ENCODE assay signal across 19 cellular contexts in genomic region chr2:152432765-152433164, GRCh38.
A peak's percentile ranks its signal among the peaks of the same experiment; 100 is the strongest.
DNase-seq lines count a peak whose midpoint lies in the region; ATAC-seq and TF ChIP-seq lines count a peak whose summit lies in the region.
"Had no signal": no experiment of that assay in that cellular context is flagged by ENCODE, and none has a peak within 500 bp of the region (broad histone marks: within the 10 kb centered on the region; RNA-seq: fewer than 3 reads in every experiment).

No MANE protein-coding gene starts in this region.

- TF ChIP-seq CTCF in brain microvascular endothelial cell (IDR thresholded peaks at IDR 0.05; ENCODE audit: low read depth, low read length, missing control alignments) (no peak), lung (IDR thresholded peaks at IDR 0.05; ENCODE audit: control extremely low read depth, extremely low read depth) (no peak)

- H3K9me3 Mint-ChIP-seq in activated T-helper 1 cell treated with anti-CD3 and anti-CD28 coated beads, Interleukin-12 subunit alpha, Interleukin-12 subunit beta, Interleukin-2, Interleukin-4 antibody, amounts not matched to agents 30 ng/mL and 10 ng/mL and 1 ng/mL, durations not matched to agents 14 hours and 24 hours and 36 hours: no peaks in the 10 kb centered on the region
- H3K9me3 Mint-ChIP-seq: endodermal cell had no signal

- H3K4me1 ChIP-seq in lung (ENCODE audit: control insufficient read depth in 2 of 2, insufficient read depth in 2 of 2, low read length in 2 of 2): peaks cover 9 to 18% of the 10 kb centered on the region in 2 donors

- H3K4me3 Mint-ChIP-seq in activated T-helper 1 cell treated with anti-CD3 and anti-CD28 coated beads, Interleukin-12 subunit alpha, Interleukin-12 subunit beta, Interleukin-2, Interleukin-4 antibody, amounts not matched to agents 30 ng/mL and 10 ng/mL and 1 ng/mL, durations not matched to agents 14 hours and 24 hours and 36 hours: no peak overlapping the region
- H3K4me3 Mint-ChIP-seq: endodermal cell had no signal

- no peaks in the 10 kb centered on the region for H3K36me3 Mint-ChIP-seq in activated T-helper 1 cell treated with anti-CD3 and anti-CD28 coated beads, Interleukin-12 subunit alpha, Interleukin-12 subunit beta, Interleukin-2, Interleukin-4 antibody, amounts not matched to agents 30 ng/mL and 10 ng/mL and 1 ng/mL, durations not matched to agents 14 hours and 24 hours and 36 hours (ENCODE audit: low read depth)

- H3K4me3 ChIP-seq in brain microvascular endothelial cell (ENCODE audit: low read depth, low read length) (no peak overlapping the region), lung (no peak overlapping the region)

- in situ Hi-C loops in brain microvascular endothelial cell (cut with HindIII; ENCODE audit: low pct_ligation_motif_present, low sequenced_read_pairs): no loop called here

- no peak overlapping the region for H3K27ac Mint-ChIP-seq in activated T-helper 1 cell treated with anti-CD3 and anti-CD28 coated beads, Interleukin-12 subunit alpha, Interleukin-12 subunit beta, Interleukin-2, Interleukin-4 antibody, amounts not matched to agents 30 ng/mL and 10 ng/mL and 1 ng/mL, durations not matched to agents 14 hours and 24 hours and 36 hours
- H3K27ac Mint-ChIP-seq: endodermal cell had no signal

- intact Hi-C loops in activated T-helper 1 cell treated with anti-CD3 and anti-CD28 coated beads, Interleukin-12 subunit alpha, Interleukin-12 subunit beta, Interleukin-2, Interleukin-4 antibody, amounts not matched to agents 30 ng/mL and 10 ng/mL and 1 ng/mL, durations not matched to agents 14 hours and 24 hours and 36 hours (cut with micrococcal nuclease): no loop called here

- 88 to 97% methylated on average over 4 of the region's 4 CpGs for WGBS in lung, 2 donors

- H3K27ac ChIP-seq in brain microvascular endothelial cell: peak overlapping the region; percentile 3
- H3K27ac ChIP-seq in lung (ENCODE audit: low read depth in 1 of 2, low read length in 1 of 2): peak overlapping the region; percentile 13 to 73
- peak overlapping the region; percentile 90 for H3K27ac ChIP-seq in temporal lobe (ENCODE audit: low read depth, low read length)
- H3K27ac ChIP-seq: 22Rv1 had no signal

- H3K27me3 Mint-ChIP-seq in activated T-helper 1 cell treated with anti-CD3 and anti-CD28 coated beads, Interleukin-12 subunit alpha, Interleukin-12 subunit beta, Interleukin-2, Interleukin-4 antibody, amounts not matched to agents 30 ng/mL and 10 ng/mL and 1 ng/mL, durations not matched to agents 14 hours and 24 hours and 36 hours (ENCODE audit: insufficient read depth): peaks cover 3% of the 10 kb centered on the region

- no peaks in the 10 kb centered on the region for H3K9me3 ChIP-seq in lung (ENCODE audit: control insufficient read depth in 2 of 2, insufficient read depth in 1 of 2, low read length in 1 of 2)

- DNase-seq in DMS 273 (lab: John Stamatoyannopoulos, UW; ENCODE audit: unreplicated experiment) (peak; percentile 46), DMS 273 treated with DMSO at 0.1 percent for 48 hours (lab: John Stamatoyannopoulos, UW) (no peak), brain microvascular endothelial cell (no peak), lung (ENCODE audit: low spot score) (no peak), NCI-H1092 (lab: John Stamatoyannopoulos, UW) (no peak)
- no peak for DNase-seq in activated T-helper 1 cell treated with anti-CD3 and anti-CD28 coated beads, Interleukin-12 subunit alpha, Interleukin-12 subunit beta, Interleukin-2, Interleukin-4 antibody, amounts not matched to agents 30 ng/mL and 10 ng/mL and 1 ng/mL, durations not matched to agents 14 hours and 24 hours and 36 hours (ENCODE audit: low spot score)
- DNase-seq: activated CD4-positive, alpha-beta T cell treated with anti-CD3 and anti-CD28 coated beads for 48 hours; activated gamma-delta T cell treated with Interleukin-2 at 50 U/mL for 16 hours; amniotic stem cell; endodermal cell; hippocampal formation; islet precursor cell; midbrain; NCI-H1417 treated with DMSO at 0.1 percent for 48 hours; NCI-H774; stimulated activated CD4-positive, alpha-beta T cell treated with anti-CD3 and anti-CD28 coated beads, Interleukin-2, amount 100 ng/mL, for 24 hours had no signal

- H3K36me3 ChIP-seq in brain microvascular endothelial cell (replicated peaks) (no peaks in the 10 kb centered on the region), lung (ENCODE audit: control insufficient read depth in 2 of 2, insufficient read depth in 2 of 2, low read length in 2 of 2) (no peaks in the 10 kb centered on the region)

- H3K27me3 ChIP-seq in brain microvascular endothelial cell (replicated peaks) (no peaks in the 10 kb centered on the region), lung (ENCODE audit: control insufficient read depth, insufficient read depth) (no peaks in the 10 kb centered on the region)

- no peak for ATAC-seq in lung (ENCODE audit: insufficient read depth, low FRiP score)
- ATAC-seq in HG02885 (IDR thresholded peaks at IDR 0.05; ENCODE audit: poor library complexity, unreplicated experiment): no peak

- no peaks in the 10 kb centered on the region for H3K4me1 Mint-ChIP-seq in activated T-helper 1 cell treated with anti-CD3 and anti-CD28 coated beads, Interleukin-12 subunit alpha, Interleukin-12 subunit beta, Interleukin-2, Interleukin-4 antibody, amounts not matched to agents 30 ng/mL and 10 ng/mL and 1 ng/mL, durations not matched to agents 14 hours and 24 hours and 36 hours (ENCODE audit: low read depth)

Comparison
In these comparisons a context has a peak if more than half of its experiments do, and no peak if none do; other contexts are left out.
1. H3K27ac ChIP-seq: peak in every context shown above with its lines; median percentile 90 in temporal lobe; 43 in lung; 3 in brain microvascular endothelial cell.